ENCODE assay signal across 8 cellular contexts in the genomic region with DNA sequence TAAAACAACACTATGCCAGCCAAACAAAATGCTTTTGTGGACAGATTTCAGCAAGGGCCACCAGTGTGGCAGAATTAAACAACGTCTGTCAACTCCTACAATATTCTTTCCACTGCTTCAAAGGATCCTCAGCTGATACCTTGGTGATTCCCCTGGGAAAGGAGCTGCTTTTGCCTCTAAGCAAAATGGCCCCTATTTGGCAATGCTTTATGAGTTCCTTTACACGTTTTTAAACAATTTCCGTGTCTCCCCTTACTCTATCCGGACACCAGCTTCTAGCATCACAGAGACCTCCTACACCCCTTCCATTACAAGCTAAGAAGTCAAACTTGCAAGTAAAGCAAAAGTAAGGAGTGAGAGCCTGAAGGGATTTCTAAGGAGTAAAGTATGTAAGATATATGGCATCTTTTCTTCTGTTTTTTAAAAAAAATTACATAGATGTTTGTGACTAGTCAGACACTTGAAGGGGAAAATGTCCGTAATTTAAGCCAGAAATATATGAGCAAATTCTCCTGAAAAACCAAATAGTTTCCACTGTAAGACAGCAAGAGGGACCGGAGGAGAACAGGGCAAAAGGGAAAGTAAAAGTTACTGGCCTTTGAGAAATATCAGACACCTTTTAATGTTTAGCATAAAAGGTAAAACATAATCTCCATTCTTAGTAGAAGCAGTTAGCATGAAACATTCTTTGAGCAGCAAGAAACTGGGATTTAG. TPM values are rescaled to one million over a fixed set of nuclear protein-coding genes. Genes with fewer than 3 reads are reported as not detected.
DNase-seq lines count a peak whose midpoint lies in the region; ATAC-seq and TF ChIP-seq lines count a peak whose summit lies in the region.

No MANE protein-coding gene starts in this region.

- H3K4me3 Mint-ChIP-seq in effector memory CD8-positive, alpha-beta T cell = peak overlapping the region; percentile 89 to 90

- intact Hi-C loops in lower leg skin (cut with DNase I; ENCODE audit: low total_unique reads) = no loop called here

- no peak for TF ChIP-seq POLR2A in lower leg skin (IDR thresholded peaks at IDR 0.05)

- DNase-seq in GM12864 (ENCODE audit: low read depth) (no peak), NCI-H69 (lab: John Stamatoyannopoulos, UW) (peak; percentile 15), NCI-H345 (lab: John Stamatoyannopoulos, UW) (no peak), lower leg skin (ENCODE audit: low spot score in 2 of 2) (no peak)
- no peak for DNase-seq in effector memory CD8-positive, alpha-beta T cell

- no peak for ATAC-seq in effector memory CD8-positive, alpha-beta T cell (replicated peaks)
- ATAC-seq in HG03460 (IDR thresholded peaks at IDR 0.05; ENCODE audit: unreplicated experiment) = no peak
- no peak for ATAC-seq in GM19463 (IDR thresholded peaks at IDR 0.05; ENCODE audit: unreplicated experiment)

- H3K36me3 ChIP-seq in neutrophil = no peaks in the 10 kb centered on the region

- H3K27me3 ChIP-seq in neutrophil = no peaks in the 10 kb centered on the region

- H3K36me3 Mint-ChIP-seq in effector memory CD8-positive, alpha-beta T cell (ENCODE audit: insufficient read depth) = peaks cover 19% of the 10 kb centered on the region

- H3K4me1 Mint-ChIP-seq in effector memory CD8-positive, alpha-beta T cell (ENCODE audit: low read depth in 2 of 2) = peaks cover 41 to 53% of the 10 kb centered on the region in 2 donors

- H3K9me3 ChIP-seq in neutrophil = no peaks in the 10 kb centered on the region

- no peaks in the 10 kb centered on the region for H3K27me3 Mint-ChIP-seq in effector memory CD8-positive, alpha-beta T cell

- no peaks in the 10 kb centered on the region for H3K9me3 Mint-ChIP-seq in effector memory CD8-positive, alpha-beta T cell

- H3K4me3 ChIP-seq in GM12864 (ENCODE audit: low read depth, low read length) (peak overlapping the region; percentile 93), neutrophil (ENCODE audit: low read depth in 1 of 2, low read length in 1 of 2) (peak overlapping the region; percentile 68 to 84), lower leg skin (ENCODE audit: low read depth, poor library complexity, severe bottlenecking) (no peak overlapping the region)

- peaks cover 36 to 37% of the 10 kb centered on the region in 2 experiments for H3K4me1 ChIP-seq in neutrophil (ENCODE audit: control insufficient read depth in 1 of 2, insufficient read depth in 1 of 2, low read depth in 1 of 2, low read length in 1 of 2)

- no peak for TF ChIP-seq CTCF in GM12864 (IDR thresholded peaks at IDR 0.05; ENCODE audit: low read depth, low read length, missing control alignments)
- TF ChIP-seq CTCF in neutrophil (IDR thresholded peaks at IDR 0.05) = no peak
- TF ChIP-seq CTCF in lower leg skin (IDR thresholded peaks at IDR 0.05) = no peak

- peak overlapping the region; percentile 90 to 92 for H3K27ac Mint-ChIP-seq in effector memory CD8-positive, alpha-beta T cell

- H3K27ac ChIP-seq in neutrophil = peak overlapping the region; percentile 93

- WGBS in lower leg skin, 2 donors = 8 to 10% methylated on average over 6 of the region's 6 CpGs

RNA-seq across cellular contexts. Expression of a gene that starts 1.9 kb away (rescaled TPM):
- 10 to 100 TPM; 18.9 to 25.0 (median 19.3) TPM for total RNA-seq in lower leg skin
